8 cellular contexts compared by ENCODE assay signal in genomic region chr9:16773617-16774016, GRCh38.
"Had no signal": no experiment of that assay in that cellular context is flagged by ENCODE, and none has a peak within 500 bp of the region (broad histone marks: within the 10 kb centered on the region; RNA-seq: fewer than 3 reads in every experiment).

No MANE protein-coding gene starts in this region.

- H3K4me1 Mint-ChIP-seq: IgD-negative memory B cell had no signal

- H3K4me3 ChIP-seq: K562 had no signal

- H3K36me3 Mint-ChIP-seq: IgD-negative memory B cell had no signal

- H3K27me3 Mint-ChIP-seq: IgD-negative memory B cell had no signal

- H3K4me3 Mint-ChIP-seq: IgD-negative memory B cell had no signal

- H3K27ac ChIP-seq: HL-60 had no signal

- H3K27ac Mint-ChIP-seq: IgD-negative memory B cell had no signal

- DNase-seq: IMR-90, KBM-7, KG1 had no signal

- FAIRE-seq: HepG2, HTR-8/SVneo, K562 had no signal

- ATAC-seq: HepG2, K562 had no signal
